ENCODE assay signal across 17 cellular contexts in genomic region chr7:81692146-81692905, GRCh38.
DNase-seq lines count a peak whose midpoint lies in the region; FAIRE-seq and TF ChIP-seq lines count a peak whose summit lies in the region.
"Had no signal": no experiment of that assay in that cellular context is flagged by ENCODE, and none has a peak within 500 bp of the region (broad histone marks: within the 10 kb centered on the region; RNA-seq: fewer than 3 reads in every experiment).

No MANE protein-coding gene starts in this region.

- no peak for TF ChIP-seq POLR2A in lower leg skin (IDR thresholded peaks at IDR 0.05)

- H3K4me3 ChIP-seq in fibroblast of the aortic adventitia (ENCODE audit: low read depth, low read length) (no peak overlapping the region), lower leg skin (ENCODE audit: low read depth, poor library complexity, severe bottlenecking) (no peak overlapping the region)
- H3K4me3 ChIP-seq: K562, sigmoid colon had no signal

- TF ChIP-seq CTCF in 22Rv1 (IDR thresholded peaks at IDR 0.05) (no peak), fibroblast of the aortic adventitia (IDR thresholded peaks at IDR 0.05; ENCODE audit: insufficient read depth, low read length) (no peak), lower leg skin (IDR thresholded peaks at IDR 0.05) (no peak)

- WGBS in lower leg skin, 2 donors: 81 to 83% methylated on average over 3 of the region's 3 CpGs

- FAIRE-seq in TTC549 (lab: Jason Lieb, UNC): peak; percentile 98
- FAIRE-seq: A204.1, K562, keratinocyte had no signal

- peak; percentile 71 for DNase-seq in HT1080 (ENCODE audit: low read depth)
- peak; percentile 43 for DNase-seq in fibroblast of the aortic adventitia (ENCODE audit: low read depth)
- no peak for DNase-seq in anterior cingulate cortex (lab: John Stamatoyannopoulos, UW)
- DNase-seq in activated CD4-positive, alpha-beta T cell treated with anti-CD3 and anti-CD28 coated beads, Interleukin-2, amount 50 U/mL, for 1 hour: no peak
- DNase-seq in NCI-H1436 treated with DMSO at 0.1 percent for 48 hours (lab: John Stamatoyannopoulos, UW): no peak
- no peak for DNase-seq in lower leg skin (ENCODE audit: low spot score in 2 of 2)
- DNase-seq: activated CD8-positive, alpha-beta T cell treated with anti-CD3 and anti-CD28 coated beads, Interleukin-2, amount 10 ng/mL, durations not matched to agents 7 days and 5 days; GDM1; NCI-H1417 treated with DMSO at 0.1 percent for 48 hours; NCI-H2227 treated with DMSO at 0.1 percent for 48 hours; sigmoid colon had no signal

- peak overlapping the region; percentile 94 for H3K27ac ChIP-seq in 22Rv1
- H3K27ac ChIP-seq: neutrophil, sigmoid colon had no signal

- intact Hi-C loops in lower leg skin (cut with DNase I; ENCODE audit: low total_unique reads): no loop called here

Comparison
In these comparisons a context has a peak if more than half of its experiments do, and no peak if none do; other contexts are left out.
1. DNase-seq: peak in HT1080 (single experiment) and fibroblast of the aortic adventitia (single experiment); none in anterior cingulate cortex (0 of 58), activated CD4-positive, alpha-beta T cell treated with anti-CD3 and anti-CD28 coated beads, Interleukin-2, amount 50 U/mL, for 1 hour (single experiment), NCI-H1436 treated with DMSO at 0.1 percent for 48 hours (single experiment) and lower leg skin (0 of 2).